ENCODE assay signal across 27 cellular contexts in genomic region chr3:113096158-113096893, GRCh38.
DNase-seq lines count a peak whose midpoint lies in the region; ATAC-seq and TF ChIP-seq lines count a peak whose summit lies in the region.
"Had no signal": no experiment of that assay in that cellular context is flagged by ENCODE, and none has a peak within 500 bp of the region (broad histone marks: within the 10 kb centered on the region; RNA-seq: fewer than 3 reads in every experiment).

No MANE protein-coding gene starts in this region.

- CTCF ChIA-PET in MCF 10A (lab: Yijun Ruan, JAX) = interaction anchor here (0.7 kb wide), 1 partner anchor 130 kb away, joined by 3 read pairs; no protein-coding TSS in a partner anchor

- H3K4me1 ChIP-seq in breast epithelium (no peaks in the 10 kb centered on the region), lower lobe of right lung (no peaks in the 10 kb centered on the region)
- H3K4me1 ChIP-seq: BE2C, gastroesophageal sphincter, right atrium auricular region, transverse colon had no signal

- no peak for ATAC-seq in HG02852 (IDR thresholded peaks at IDR 0.05; ENCODE audit: unreplicated experiment)
- no peak for ATAC-seq in lower lobe of right lung
- ATAC-seq: activated T-helper 17 cell treated with anti-CD3 and anti-CD28 coated beads, Interleukin-2, amount 50 U/mL, for 72 hours; gastroesophageal sphincter had no signal

- no TSS peak for BruUV-seq in MCF 10A (replicated peaks; lab: Mats Ljungman, UMichigan)

- H3K36me3 Mint-ChIP-seq in MCF 10A (ENCODE audit: insufficient read depth, unreplicated experiment) (peaks cover 1% of the 10 kb centered on the region), glutamatergic neuron (ENCODE audit: unreplicated experiment) (no peaks in the 10 kb centered on the region)

- no peak for TF ChIP-seq POLR2A in breast epithelium (IDR thresholded peaks at IDR 0.05)

- intact Hi-C loops in MCF 10A (cut with micrococcal nuclease) = no loop called here
- intact Hi-C loops in breast epithelium (cut with DNase I; ENCODE audit: low total_unique reads) = no loop called here
- intact Hi-C loops in lower lobe of right lung (cut with DNase I) = no loop called here

- DNase-seq in MCF 10A (ENCODE audit: unreplicated experiment) (peak; percentile 54), breast epithelium (ENCODE audit: low spot score in 2 of 2) (no peak), choroid plexus epithelial cell (ENCODE audit: low read depth) (peak; percentile 64), iris pigment epithelial cell (ENCODE audit: low read depth) (peak; percentile 78), ecto neural progenitor cell (ENCODE audit: low spot score) (no peak), glutamatergic neuron (no peak), lower lobe of right lung (no peak)
- DNase-seq: activated CD4-positive, alpha-beta T cell treated with anti-CD3 and anti-CD28 coated beads, Interleukin-2, amount 10 ng/mL, durations not matched to agents 7 days and 5 days; BE2C; cortex of kidney; GOT3; KBM-7; MV-4-11; NCI-H187; NCI-H69; transverse colon had no signal

- H3K27ac ChIP-seq in breast epithelium = peak overlapping the region in 1 of 2 donors; percentile 54
- no peak overlapping the region for H3K27ac ChIP-seq in lower lobe of right lung
- H3K27ac ChIP-seq: gastroesophageal sphincter, right atrium auricular region, RWPE1, SK-N-MC, transverse colon, VCaP had no signal

- H3K27ac Mint-ChIP-seq in MCF 10A (ENCODE audit: low read depth, unreplicated experiment) (no peak overlapping the region), glutamatergic neuron (ENCODE audit: unreplicated experiment) (no peak overlapping the region)
- H3K27ac Mint-ChIP-seq: activated CD4-positive, alpha-beta T cell treated with anti-CD3 and anti-CD28 coated beads, Interleukin-2, amount 10 ng/mL, durations not matched to agents 7 days and 5 days; activated naive CD8-positive, alpha-beta T cell; activated T-helper 17 cell treated with anti-CD3 and anti-CD28 coated beads, Interleukin-2, amount 50 U/mL, for 72 hours; memory B cell; stimulated activated naive CD8-positive, alpha-beta T cell treated with anti-CD3 and anti-CD28 coated beads, Interleukin-15, Interleukin-2, amounts not matched to agents 100 ng/mL and 50 ng/mL, for 24 hours; T-helper 2 cell treated with Interferon-gamma antibody and Interleukin-4, amounts not matched to agents 5 μg/mL and 100 μg/mL, for 36 hours had no signal

- no peaks in the 10 kb centered on the region for H3K9me3 ChIP-seq in breast epithelium
- H3K9me3 ChIP-seq in lower lobe of right lung = no peaks in the 10 kb centered on the region
- H3K9me3 ChIP-seq: BE2C, transverse colon had no signal

- POLR2A ChIA-PET in MCF 10A (lab: Yijun Ruan, JAX) = interaction anchor here (0.7 to 0.8 kb wide), 2 partner anchors 32 to 76 kb away, joined by 3 read pairs; no protein-coding TSS in a partner anchor

- H3K36me3 ChIP-seq in breast epithelium (no peaks in the 10 kb centered on the region), lower lobe of right lung (no peaks in the 10 kb centered on the region)
- H3K36me3 ChIP-seq: BE2C, gastroesophageal sphincter, right atrium auricular region, transverse colon had no signal

- H3K4me3 Mint-ChIP-seq in MCF 10A (ENCODE audit: unreplicated experiment) (no peak overlapping the region), glutamatergic neuron (ENCODE audit: unreplicated experiment) (no peak overlapping the region)
- H3K4me3 Mint-ChIP-seq: activated CD4-positive, alpha-beta T cell treated with anti-CD3 and anti-CD28 coated beads, Interleukin-2, amount 10 ng/mL, durations not matched to agents 7 days and 5 days; activated naive CD8-positive, alpha-beta T cell; activated T-helper 17 cell treated with anti-CD3 and anti-CD28 coated beads, Interleukin-2, amount 50 U/mL, for 72 hours; memory B cell; stimulated activated naive CD8-positive, alpha-beta T cell treated with anti-CD3 and anti-CD28 coated beads, Interleukin-15, Interleukin-2, amounts not matched to agents 100 ng/mL and 50 ng/mL, for 24 hours; T-helper 2 cell treated with Interferon-gamma antibody and Interleukin-4, amounts not matched to agents 5 μg/mL and 100 μg/mL, for 36 hours had no signal

- H3K27me3 ChIP-seq in breast epithelium = no peaks in the 10 kb centered on the region
- H3K27me3 ChIP-seq in lower lobe of right lung (ENCODE audit: low read depth) = no peaks in the 10 kb centered on the region
- H3K27me3 ChIP-seq: BE2C, gastroesophageal sphincter, right atrium auricular region, transverse colon had no signal

- H3K4me1 Mint-ChIP-seq in MCF 10A (ENCODE audit: insufficient read depth, unreplicated experiment) (peaks cover 26% of the 10 kb centered on the region), glutamatergic neuron (ENCODE audit: low read depth, unreplicated experiment) (peaks cover 3% of the 10 kb centered on the region)
- H3K4me1 Mint-ChIP-seq: activated CD4-positive, alpha-beta T cell treated with anti-CD3 and anti-CD28 coated beads, Interleukin-2, amount 10 ng/mL, durations not matched to agents 7 days and 5 days; activated T-helper 17 cell treated with anti-CD3 and anti-CD28 coated beads, Interleukin-2, amount 50 U/mL, for 72 hours had no signal

- H3K4me3 ChIP-seq in breast epithelium = no peak overlapping the region
- no peak overlapping the region for H3K4me3 ChIP-seq in choroid plexus epithelial cell (ENCODE audit: low read depth, low read length)
- no peak overlapping the region for H3K4me3 ChIP-seq in lower lobe of right lung
- H3K4me3 ChIP-seq: gastroesophageal sphincter, right atrium auricular region, SK-N-MC, transverse colon had no signal

- H3K27me3 Mint-ChIP-seq in MCF 10A (ENCODE audit: insufficient read depth, unreplicated experiment) = peaks cover 5% of the 10 kb centered on the region
- H3K27me3 Mint-ChIP-seq in glutamatergic neuron (ENCODE audit: unreplicated experiment) = no peaks in the 10 kb centered on the region
- H3K27me3 Mint-ChIP-seq: activated CD4-positive, alpha-beta T cell treated with anti-CD3 and anti-CD28 coated beads, Interleukin-2, amount 10 ng/mL, durations not matched to agents 7 days and 5 days; activated naive CD8-positive, alpha-beta T cell; activated T-helper 17 cell treated with anti-CD3 and anti-CD28 coated beads, Interleukin-2, amount 50 U/mL, for 72 hours; memory B cell; stimulated activated naive CD8-positive, alpha-beta T cell treated with anti-CD3 and anti-CD28 coated beads, Interleukin-15, Interleukin-2, amounts not matched to agents 100 ng/mL and 50 ng/mL, for 24 hours had no signal

- TF ChIP-seq CTCF in MCF 10A (IDR thresholded peaks at IDR 0.05; ENCODE audit: unreplicated experiment) (no peak), breast epithelium (IDR thresholded peaks at IDR 0.05) (no peak), choroid plexus epithelial cell (conservative IDR thresholded peaks at IDR 0.05; ENCODE audit: low read depth, low read length) (no peak), glutamatergic neuron (IDR thresholded peaks at IDR 0.05; ENCODE audit: partially characterized antibody, unreplicated experiment) (no peak), lower lobe of right lung (IDR thresholded peaks at IDR 0.05) (no peak)

- H3K9me3 Mint-ChIP-seq in MCF 10A (ENCODE audit: unreplicated experiment) = no peaks in the 10 kb centered on the region
- H3K9me3 Mint-ChIP-seq in glutamatergic neuron (ENCODE audit: unreplicated experiment) = peaks cover 2% of the 10 kb centered on the region
- H3K9me3 Mint-ChIP-seq: activated T-helper 17 cell treated with anti-CD3 and anti-CD28 coated beads, Interleukin-2, amount 50 U/mL, for 72 hours; stimulated activated naive CD8-positive, alpha-beta T cell treated with anti-CD3 and anti-CD28 coated beads, Interleukin-15, Interleukin-2, amounts not matched to agents 100 ng/mL and 50 ng/mL, for 24 hours had no signal

Comparison
In these comparisons a context has a peak if more than half of its experiments do, and no peak if none do; other contexts are left out.
1. DNase-seq: peak in MCF 10A (single experiment), choroid plexus epithelial cell (single experiment) and iris pigment epithelial cell (single experiment); none in breast epithelium (0 of 2), ecto neural progenitor cell (single experiment), glutamatergic neuron (single experiment) and lower lobe of right lung (single experiment).